Comparison of ENCODE assay signal across 27 cellular contexts in the genomic region with DNA sequence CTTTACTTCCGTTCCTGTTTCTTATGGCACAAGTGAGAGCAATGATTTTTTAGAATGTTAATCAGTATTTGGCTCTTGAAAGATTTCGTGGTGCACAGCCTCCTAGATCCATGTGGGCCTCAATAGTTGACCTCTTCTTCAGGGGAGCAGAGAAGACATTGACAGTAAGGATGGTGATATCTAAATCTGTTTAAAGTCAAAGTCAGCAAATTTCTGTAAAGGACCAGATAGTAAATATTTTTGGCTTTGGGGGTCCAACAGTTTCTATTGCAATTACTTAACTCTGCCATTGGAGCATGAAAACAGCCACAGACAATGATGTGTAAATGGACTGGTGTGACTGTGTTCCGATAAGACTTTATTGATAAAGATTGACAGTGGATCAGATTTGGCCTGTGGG. TPM values are rescaled to one million over a fixed set of nuclear protein-coding genes. Genes with fewer than 3 reads are reported as not detected.
DNase-seq lines count a peak whose midpoint lies in the region; ATAC-seq, FAIRE-seq and TF ChIP-seq lines count a peak whose summit lies in the region.
"Had no signal": no experiment of that assay in that cellular context is flagged by ENCODE, and none has a peak within 500 bp of the region (broad histone marks: within the 10 kb centered on the region; RNA-seq: fewer than 3 reads in every experiment).

No MANE protein-coding gene starts in this region.

- intact Hi-C loops in HepG2 (cut with micrococcal nuclease; ENCODE audit: unreplicated experiment) (no loop called here), right lobe of liver (cut with DNase I) (no loop called here)

- H3K4me2 ChIP-seq in HepG2 (ENCODE audit: low read depth, low read length) (no peak overlapping the region), Karpas-422 (ENCODE audit: low read depth, low read length, poor library complexity, severe bottlenecking) (no peak overlapping the region), hepatocyte (no peak overlapping the region)
- H3K4me2 ChIP-seq: BLaER1 had no signal

- 67% methylated on average over 3 of the region's 3 CpGs for WGBS in HepG2 (ENCODE audit: low lambda C conversion rate)
- WGBS in right lobe of liver (ENCODE audit: insufficient coverage, low coverage, low lambda C conversion rate, missing lambda C conversion rate), result 83% methylated on average over 3 of the region's 3 CpGs
- WGBS in hepatocyte (ENCODE audit: low lambda C conversion rate, missing lambda C conversion rate), result 90% methylated on average over 3 of the region's 3 CpGs

- ATAC-seq in HepG2 (no peak), right lobe of liver (no peak), GM21737 (IDR thresholded peaks at IDR 0.05; ENCODE audit: unreplicated experiment) (no peak), GM21529 (IDR thresholded peaks at IDR 0.05; ENCODE audit: unreplicated experiment) (no peak)
- ATAC-seq in activated CD4-positive, CD25-positive, alpha-beta regulatory T cell treated with anti-CD3 and anti-CD28 coated beads, Interleukin-2, amount 50 U/mL, for 24 hours, result no peak

- H3K27ac ChIP-seq in HepG2 (ENCODE audit: extremely low read length, insufficient read depth, low read length) (no peak overlapping the region), right lobe of liver (no peak overlapping the region), Karpas-422 (ENCODE audit: low read length) (no peak overlapping the region), hepatocyte (peak overlapping the region; percentile 82)
- H3K27ac ChIP-seq: 22Rv1, BLaER1 had no signal

- TF ChIP-seq POLR2A in HepG2 (IDR thresholded peaks at IDR 0.05; ENCODE audit: insufficient read depth in 1 of 2, low read depth in 2 of 2, low read length in 2 of 2), result no peak
- TF ChIP-seq POLR2A in right lobe of liver (IDR thresholded peaks at IDR 0.05), result no peak

- H3K36me3 ChIP-seq in HepG2 (replicated peaks in 1 of 2; ENCODE audit: control insufficient read depth in 1 of 2, insufficient read depth in 2 of 2, low read length in 2 of 2), result no peaks in the 10 kb centered on the region
- H3K36me3 ChIP-seq in right lobe of liver, result no peaks in the 10 kb centered on the region
- no peaks in the 10 kb centered on the region for H3K36me3 ChIP-seq in Karpas-422 (ENCODE audit: insufficient read depth, low read length)
- no peaks in the 10 kb centered on the region for H3K36me3 ChIP-seq in hepatocyte (replicated peaks; ENCODE audit: insufficient read depth, low read depth)
- H3K36me3 ChIP-seq: BE2C, BLaER1 had no signal

- POLR2A ChIA-PET in HepG2 (lab: Yijun Ruan, JAX), result no interaction called here

- no peaks in the 10 kb centered on the region for H3K9me3 ChIP-seq in HepG2 (ENCODE audit: low read length)
- no peaks in the 10 kb centered on the region for H3K9me3 ChIP-seq in right lobe of liver
- no peaks in the 10 kb centered on the region for H3K9me3 ChIP-seq in Karpas-422 (ENCODE audit: low read length)
- no peaks in the 10 kb centered on the region for H3K9me3 ChIP-seq in hepatocyte (ENCODE audit: low read depth)
- H3K9me3 ChIP-seq: BE2C, BLaER1 had no signal

- no peak overlapping the region for H2AFZ ChIP-seq in HepG2 (ENCODE audit: low read length)
- no peak overlapping the region for H2AFZ ChIP-seq in Karpas-422 (ENCODE audit: low read length)
- H2AFZ ChIP-seq in hepatocyte, result no peak overlapping the region

- H3K9me2 ChIP-seq in Karpas-422 (replicated peaks; ENCODE audit: insufficient read depth, low read length) (no peaks in the 10 kb centered on the region), hepatocyte (replicated peaks; ENCODE audit: insufficient read depth) (no peaks in the 10 kb centered on the region)

- no peak for TF ChIP-seq RAD21 in HepG2 (CRISPR knock-in tag; IDR thresholded peaks at IDR 0.05)

- in situ Hi-C loops in HepG2 (cut with HindIII; ENCODE audit: extremely low pct_ligation_motif_present, low pct_unique_long_range_greater_than_20kb), result no loop called here

- no peaks in the 10 kb centered on the region for H3K79me2 ChIP-seq in HepG2 (ENCODE audit: insufficient read depth, low read length)
- H3K79me2 ChIP-seq in Karpas-422 (ENCODE audit: low read length), result no peaks in the 10 kb centered on the region
- H3K79me2 ChIP-seq in hepatocyte, result no peaks in the 10 kb centered on the region

- CTCF ChIA-PET in HepG2 (lab: Yijun Ruan, JAX; ENCODE audit: low intra/inter-chr PET ratio, low total read pairs), result no interaction called here

- H3K27me3 ChIP-seq in HepG2 (ENCODE audit: control insufficient read depth in 1 of 2, insufficient read depth in 2 of 2, low read length in 2 of 2) (no peaks in the 10 kb centered on the region), right lobe of liver (no peaks in the 10 kb centered on the region), Karpas-422 (ENCODE audit: low read length) (no peaks in the 10 kb centered on the region), hepatocyte (no peaks in the 10 kb centered on the region)
- H3K27me3 ChIP-seq: BE2C, BLaER1 had no signal

- TF ChIP-seq EP300 in HepG2 (IDR thresholded peaks at IDR 0.05; ENCODE audit: low read depth in 2 of 2, low read length in 2 of 2) (no peak), HepG2 (CRISPR knock-in tag; IDR thresholded peaks at IDR 0.05; ENCODE audit: borderline replicate concordance) (no peak)

- H4K20me1 ChIP-seq in HepG2 (ENCODE audit: insufficient read depth, low read length), result no peaks in the 10 kb centered on the region
- H4K20me1 ChIP-seq in Karpas-422 (ENCODE audit: insufficient read depth, low read depth, low read length), result no peaks in the 10 kb centered on the region
- no peaks in the 10 kb centered on the region for H4K20me1 ChIP-seq in hepatocyte (ENCODE audit: insufficient read depth, poor library complexity, severe bottlenecking)
- H4K20me1 ChIP-seq: BLaER1 had no signal

- no peak overlapping the region for H3K4me3 ChIP-seq in HepG2 (replicated peaks in 1 of 3; ENCODE audit: insufficient read depth in 1 of 3, low read depth in 2 of 3, low read length in 3 of 3)
- H3K4me3 ChIP-seq in right lobe of liver, result no peak overlapping the region
- no peak overlapping the region for H3K4me3 ChIP-seq in Karpas-422 (ENCODE audit: low read length)
- H3K4me3 ChIP-seq in hepatocyte, result no peak overlapping the region
- H3K4me3 ChIP-seq: BLaER1 had no signal

- H3K4me1 ChIP-seq in HepG2 (ENCODE audit: insufficient read depth, low read length) (peaks cover 13% of the 10 kb centered on the region), right lobe of liver (no peaks in the 10 kb centered on the region), Karpas-422 (ENCODE audit: low read length) (peaks cover 11% of the 10 kb centered on the region), hepatocyte (ENCODE audit: insufficient read depth) (peaks cover 7% of the 10 kb centered on the region)
- H3K4me1 ChIP-seq: BLaER1 had no signal

- DNase-seq in HepG2 (ENCODE audit: low spot score) (no peak), right lobe of liver (no peak), Karpas-422 (peak; percentile 29), hepatocyte (ENCODE audit: low spot score) (no peak)
- DNase-seq: ACHN; BE2C; C1 segment of cervical spinal cord; Calu3; CD4-positive, alpha-beta memory T cell; CD4-positive, CD25-positive, alpha-beta regulatory T cell; CD8-positive, alpha-beta memory T cell; COR-L47; DMS79 treated with DMSO at 0.1 percent for 48 hours; GF-D8 had no signal

- no peak for FAIRE-seq in HepG2 (lab: Jason Lieb, UNC)
- FAIRE-seq: D721Med, G401.6, GM12891, GM19239 had no signal

- H3K9ac ChIP-seq in HepG2 (ENCODE audit: insufficient read depth, low read depth, low read length) (no peak overlapping the region), Karpas-422 (ENCODE audit: low read length) (no peak overlapping the region)
- H3K9ac ChIP-seq: BLaER1 had no signal

- BruUV-seq in HepG2 (replicated peaks; lab: Mats Ljungman, UMichigan), result no TSS peak

- TF ChIP-seq CTCF in HepG2 (CRISPR knock-in tag; IDR thresholded peaks at IDR 0.05) (no peak), right lobe of liver (IDR thresholded peaks at IDR 0.05) (no peak), hepatocyte (IDR thresholded peaks at IDR 0.05; ENCODE audit: poor library complexity) (no peak)

TF ChIP-seq in HepG2, 621 proteins besides CTCF, POLR2A, EP300 and RAD21:
- no peak for TF ChIP-seq ZMYM4 (CRISPR knock-in tag; IDR thresholded peaks at IDR 0.05)
- no peak for TF ChIP-seq ZNF33A (CRISPR knock-in tag; IDR thresholded peaks at IDR 0.05; ENCODE audit: borderline replicate concordance)
- no peak for TF ChIP-seq ZFY (CRISPR knock-in tag; IDR thresholded peaks at IDR 0.05)
- no peak for TF ChIP-seq ZNF331 (CRISPR knock-in tag; IDR thresholded peaks at IDR 0.05)
- no peak for TF ChIP-seq ZBTB3 (CRISPR knock-in tag; IDR thresholded peaks at IDR 0.05; ENCODE audit: borderline replicate concordance, low read depth)
- TF ChIP-seq MAFK (conservative IDR thresholded peaks at IDR 0.05 in 1 of 2, IDR thresholded peaks at IDR 0.05 in 1 of 2; ENCODE audit: low read length in 2 of 2), result peak; percentile 52 to 64

RNA-seq across cellular contexts. Expression of a gene that starts 27.4 kb away (rescaled TPM):
- total RNA-seq in HepG2 (2016; rRNA removed; fragmentation: Illumina TruSeq; extraction: Trizol), result not detected in 2 replicates
- not detected in 2 replicates for total RNA-seq in HepG2 (2016; cell fraction: cytosol; rRNA removed; fragmentation: Illumina TruSeq; extraction: Trizol; ENCODE audit: low read depth)
- total RNA-seq in HepG2 (2016; cell fraction: insoluble cytoplasmic fraction; rRNA removed; fragmentation: Illumina TruSeq; extraction: Trizol), result not detected in 2 replicates
- not detected in 2 replicates for total RNA-seq in HepG2 (2016; cell fraction: membrane; rRNA removed; fragmentation: Illumina TruSeq; extraction: Trizol)
- not detected in 2 replicates for total RNA-seq in HepG2 (2016; cell fraction: nucleus; rRNA removed; fragmentation: Illumina TruSeq; extraction: Trizol)
- 0.03 TPM in 1 of 2 replicates, not detected in the other for polyA plus RNA-seq in HepG2 (2011; rRNA removed)
- polyA plus RNA-seq in HepG2 (2011; cell fraction: cytosol; rRNA removed), result not detected in 2 replicates
- polyA plus RNA-seq in HepG2 (2011; cell fraction: nucleus; rRNA removed), result 0.05 TPM in 1 of 2 replicates, not detected in the other
- not detected in 2 replicates for polyA plus RNA-seq in HepG2 (2012)
- not detected in 2 replicates for polyA plus RNA-seq in HepG2 (2016; cell fraction: cytosol; fragmentation: Illumina TruSeq; extraction: Trizol; ENCODE audit: low read depth)
- polyA plus RNA-seq in HepG2 (2016; cell fraction: insoluble cytoplasmic fraction; fragmentation: Illumina TruSeq; extraction: Trizol; ENCODE audit: low read depth), result not detected in 2 replicates
- polyA plus RNA-seq in HepG2 (2016; cell fraction: membrane; fragmentation: Illumina TruSeq; extraction: Trizol; ENCODE audit: low read depth), result not detected in 2 replicates
- not detected in 2 replicates for polyA plus RNA-seq in HepG2 (2016; cell fraction: nucleus; fragmentation: Illumina TruSeq; extraction: Trizol; ENCODE audit: insufficient read depth, low read depth)
- polyA minus RNA-seq in HepG2 (2011; rRNA and poly(A)+ RNA removed; ENCODE audit: low replicate concordance), result 0.05 TPM in 1 of 2 replicates, not detected in the other
- not detected in 2 replicates for polyA minus RNA-seq in HepG2 (2011; cell fraction: cytosol; rRNA and poly(A)+ RNA removed)
- polyA minus RNA-seq in HepG2 (2011; cell fraction: nucleus; rRNA and poly(A)+ RNA removed), result not detected in 2 replicates
- total RNA-seq in right lobe of liver, result under 1 TPM; 0.18 to 0.67 (median 0.41) TPM
- not detected in 2 replicates for total RNA-seq in Karpas-422 (2014; rRNA removed; shearing (Covaris generic); ENCODE audit: low replicate concordance)
- total RNA-seq in hepatocyte, result 0.28 and 0.33 TPM in 2 replicates
- polyA plus RNA-seq in hepatocyte, result 0.51 and 0.58 TPM in 2 replicates
- total RNA-seq: A172; A673; CD4-positive, alpha-beta memory T cell; CD4-positive, CD25-positive, alpha-beta regulatory T cell; CD8-positive, alpha-beta memory T cell had no signal
- polyA plus RNA-seq: AG04450; CD14-positive monocyte; CD4-positive, alpha-beta memory T cell; CD8-positive, alpha-beta memory T cell had no signal
